21 cellular contexts compared by ENCODE assay signal in genomic region chr5:122327110-122327509, GRCh38.
"Had no signal": no experiment of that assay in that cellular context is flagged by ENCODE, and none has a peak within 500 bp of the region (broad histone marks: within the 10 kb centered on the region; RNA-seq: fewer than 3 reads in every experiment).

No MANE protein-coding gene starts in this region.

- DNase-seq: activated B cell treated with CpG ODN at 0.5 μM for 24 hours; activated CD4-positive, alpha-beta T cell treated with anti-CD3 and anti-CD28 coated beads for 36 hours; activated CD4-positive, alpha-beta T cell treated with anti-CD3 and anti-CD28 coated beads, Interleukin-2, amount 50 U/mL, for 4 hours; activated CD8-positive, alpha-beta memory T cell treated with anti-CD3 and anti-CD28 coated beads for 24 hours; activated CD8-positive, alpha-beta memory T cell treated with anti-CD3 and anti-CD28 coated beads, Interleukin-2, amount 50 U/mL, for 4 hours; activated T-cell treated with anti-CD3 and anti-CD28 coated beads, Interleukin-2, amount 50 U/mL, for 24 hours; adrenal gland; brain microvascular endothelial cell; central memory CD4-positive, alpha-beta T cell; dermis blood vessel endothelial cell; effector CD8-positive, alpha-beta T cell; foreskin keratinocyte; immature natural killer cell; kidney glomerular epithelial cell; left lung; naive thymus-derived CD4-positive, alpha-beta T cell; occipital lobe; right lobe of liver; stimulated activated CD4-positive, alpha-beta T cell treated with anti-CD3 and anti-CD28 coated beads, Interleukin-1b, Interleukin-23, amount 100 ng/mL, for 48 hours; stomach; transverse colon had no signal
